In the genomic region with DNA sequence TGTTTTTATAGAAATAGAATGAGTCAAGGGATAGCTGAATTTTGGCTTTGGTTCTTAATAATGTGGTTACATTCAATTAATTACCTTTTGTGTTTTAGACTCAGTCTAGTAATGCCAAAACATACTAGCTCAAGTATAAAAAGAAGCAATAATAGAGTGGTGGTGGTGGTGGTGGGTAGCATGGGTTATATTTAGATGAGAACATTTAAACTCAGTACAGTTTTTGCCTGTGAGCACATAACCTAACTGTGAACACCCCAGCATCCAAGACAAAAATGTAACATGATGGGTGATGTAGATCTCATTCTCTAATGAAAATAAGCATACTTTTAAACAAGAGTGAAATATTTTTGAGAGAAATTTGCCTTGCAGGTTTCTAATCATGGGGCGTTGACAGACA, we compare ENCODE assay signal across 27 cellular contexts. TPM values are rescaled to one million over a fixed set of nuclear protein-coding genes. Genes with fewer than 3 reads are reported as not detected.
A peak's percentile ranks its signal among the peaks of the same experiment; 100 is the strongest.
DNase-seq lines count a peak whose midpoint lies in the region; ATAC-seq and TF ChIP-seq lines count a peak whose summit lies in the region.
"Had no signal": no experiment of that assay in that cellular context is flagged by ENCODE, and none has a peak within 500 bp of the region (broad histone marks: within the 10 kb centered on the region; RNA-seq: fewer than 3 reads in every experiment).

No MANE protein-coding gene starts in this region.

- H3K4me1 Mint-ChIP-seq in osteocyte (ENCODE audit: unreplicated experiment), result peaks cover 29% of the 10 kb centered on the region
- H3K4me1 Mint-ChIP-seq in activated naive CD8-positive, alpha-beta T cell treated with anti-CD3 and anti-CD28 coated beads for 36 hours, result peaks cover 15% of the 10 kb centered on the region
- H3K4me1 Mint-ChIP-seq: activated CD8-positive, alpha-beta memory T cell treated with anti-CD3 and anti-CD28 coated beads, Interleukin-2, amount 10 ng/mL, durations not matched to agents 7 days and 5 days had no signal

- TF ChIP-seq CTCF in osteocyte (IDR thresholded peaks at IDR 0.05) (no peak), omental fat pad (IDR thresholded peaks at IDR 0.05) (no peak)

- H3K36me3 Mint-ChIP-seq in osteocyte (ENCODE audit: unreplicated experiment), result peaks cover 5% of the 10 kb centered on the region
- H3K36me3 Mint-ChIP-seq in activated naive CD8-positive, alpha-beta T cell treated with anti-CD3 and anti-CD28 coated beads for 36 hours, result peaks cover 3% of the 10 kb centered on the region

- H3K4me3 Mint-ChIP-seq in osteocyte (ENCODE audit: unreplicated experiment), result no peak overlapping the region
- no peak overlapping the region for H3K4me3 Mint-ChIP-seq in activated naive CD8-positive, alpha-beta T cell treated with anti-CD3 and anti-CD28 coated beads for 36 hours
- H3K4me3 Mint-ChIP-seq: activated CD8-positive, alpha-beta memory T cell treated with anti-CD3 and anti-CD28 coated beads, Interleukin-2, amount 10 ng/mL, durations not matched to agents 7 days and 5 days; T-helper 17 cell had no signal

- DNase-seq in left ventricle myocardium superior, result no peak
- no peak for DNase-seq in Right ventricle myocardium inferior (ENCODE audit: missing footprints)
- DNase-seq in caudate nucleus (lab: John Stamatoyannopoulos, UW), result peak in 2 of 61 donors; percentile 43 to 56
- no peak for DNase-seq in osteocyte (ENCODE audit: extremely low spot score, unreplicated experiment)
- no peak for DNase-seq in omental fat pad (ENCODE audit: low spot score)
- no peak for DNase-seq in AG08395 (ENCODE audit: low spot score)
- no peak for DNase-seq in activated naive CD8-positive, alpha-beta T cell treated with anti-CD3 and anti-CD28 coated beads for 36 hours
- DNase-seq: activated CD4-positive, alpha-beta T cell treated with anti-CD3 and anti-CD28 coated beads, Interleukin-2, amount 50 U/mL, for 4 hours; activated CD8-positive, alpha-beta memory T cell treated with anti-CD3 and anti-CD28 coated beads, Interleukin-2, amount 10 ng/mL, durations not matched to agents 7 days and 5 days; activated gamma-delta T cell treated with Interleukin-2 at 50 U/mL for 16 hours; activated T-cell treated with anti-CD3 and anti-CD28 coated beads, Interleukin-2, amount 50 U/mL, for 48 hours; DMS79; effector CD4-positive, alpha-beta T cell; GDM1; H7; mesenchymal stem cell; NCI-H1092; NCI-H187 treated with DMSO at 0.1 percent for 48 hours; NCI-H2171 treated with DMSO at 0.1 percent for 48 hours; NCI-H510A; OCI-M1; sigmoid colon; SK-N-SH; stimulated activated CD4-positive, alpha-beta T cell treated with anti-CD3 and anti-CD28 coated beads, Interleukin-4, amount 100 ng/mL, for 24 hours; T-helper 17 cell had no signal

- H3K27me3 Mint-ChIP-seq in osteocyte (ENCODE audit: unreplicated experiment), result no peaks in the 10 kb centered on the region
- H3K27me3 Mint-ChIP-seq in activated naive CD8-positive, alpha-beta T cell treated with anti-CD3 and anti-CD28 coated beads for 36 hours, result no peaks in the 10 kb centered on the region
- H3K27me3 Mint-ChIP-seq: activated CD8-positive, alpha-beta memory T cell treated with anti-CD3 and anti-CD28 coated beads, Interleukin-2, amount 10 ng/mL, durations not matched to agents 7 days and 5 days; progenitor cell of endocrine pancreas; T-helper 17 cell had no signal

- ATAC-seq in left ventricle myocardium superior, result peak; percentile 29
- no peak for ATAC-seq in Right ventricle myocardium inferior
- ATAC-seq in GM18858 (IDR thresholded peaks at IDR 0.05; ENCODE audit: unreplicated experiment), result no peak
- ATAC-seq in omental fat pad (ENCODE audit: low FRiP score), result no peak
- ATAC-seq: activated CD8-positive, alpha-beta memory T cell treated with anti-CD3 and anti-CD28 coated beads, Interleukin-2, amount 10 ng/mL, durations not matched to agents 7 days and 5 days; T-helper 17 cell had no signal

- H3K27ac ChIP-seq in caudate nucleus (ENCODE audit: low read depth, low read length), result peak overlapping the region; percentile 65

- intact Hi-C loops in left ventricle myocardium superior (cut with micrococcal nuclease), result loop anchor here (10.0 kb wide), 1 partner anchor 52 kb away; no protein-coding TSS in a partner anchor
- intact Hi-C loops in Right ventricle myocardium inferior (cut with DNase I), result no loop called here

- H3K9me3 Mint-ChIP-seq in osteocyte (ENCODE audit: unreplicated experiment), result no peaks in the 10 kb centered on the region
- H3K9me3 Mint-ChIP-seq in activated naive CD8-positive, alpha-beta T cell treated with anti-CD3 and anti-CD28 coated beads for 36 hours, result no peaks in the 10 kb centered on the region

- peak overlapping the region; percentile 6 for H3K27ac Mint-ChIP-seq in osteocyte (ENCODE audit: unreplicated experiment)
- H3K27ac Mint-ChIP-seq in activated naive CD8-positive, alpha-beta T cell treated with anti-CD3 and anti-CD28 coated beads for 36 hours, result no peak overlapping the region
- H3K27ac Mint-ChIP-seq: activated CD8-positive, alpha-beta memory T cell treated with anti-CD3 and anti-CD28 coated beads, Interleukin-2, amount 10 ng/mL, durations not matched to agents 7 days and 5 days; progenitor cell of endocrine pancreas; T-helper 17 cell had no signal

RNA-seq across cellular contexts. Expression of a gene that starts 14.2 kb away (rescaled TPM):
- total RNA-seq in left ventricle myocardium superior, result 125 TPM
- total RNA-seq in Right ventricle myocardium inferior, result 116 TPM
- 37.6 and 38.6 TPM in 2 replicates for total RNA-seq in osteocyte
- total RNA-seq in omental fat pad, result 10 to 100 TPM; 43.2 to 71.4 (median 58.1) TPM
- 1 to 10 TPM; 7.4 to 8.4 TPM for total RNA-seq in activated naive CD8-positive, alpha-beta T cell treated with anti-CD3 and anti-CD28 coated beads for 36 hours
